1 cellular context compared by ENCODE assay signal in the genomic region with DNA sequence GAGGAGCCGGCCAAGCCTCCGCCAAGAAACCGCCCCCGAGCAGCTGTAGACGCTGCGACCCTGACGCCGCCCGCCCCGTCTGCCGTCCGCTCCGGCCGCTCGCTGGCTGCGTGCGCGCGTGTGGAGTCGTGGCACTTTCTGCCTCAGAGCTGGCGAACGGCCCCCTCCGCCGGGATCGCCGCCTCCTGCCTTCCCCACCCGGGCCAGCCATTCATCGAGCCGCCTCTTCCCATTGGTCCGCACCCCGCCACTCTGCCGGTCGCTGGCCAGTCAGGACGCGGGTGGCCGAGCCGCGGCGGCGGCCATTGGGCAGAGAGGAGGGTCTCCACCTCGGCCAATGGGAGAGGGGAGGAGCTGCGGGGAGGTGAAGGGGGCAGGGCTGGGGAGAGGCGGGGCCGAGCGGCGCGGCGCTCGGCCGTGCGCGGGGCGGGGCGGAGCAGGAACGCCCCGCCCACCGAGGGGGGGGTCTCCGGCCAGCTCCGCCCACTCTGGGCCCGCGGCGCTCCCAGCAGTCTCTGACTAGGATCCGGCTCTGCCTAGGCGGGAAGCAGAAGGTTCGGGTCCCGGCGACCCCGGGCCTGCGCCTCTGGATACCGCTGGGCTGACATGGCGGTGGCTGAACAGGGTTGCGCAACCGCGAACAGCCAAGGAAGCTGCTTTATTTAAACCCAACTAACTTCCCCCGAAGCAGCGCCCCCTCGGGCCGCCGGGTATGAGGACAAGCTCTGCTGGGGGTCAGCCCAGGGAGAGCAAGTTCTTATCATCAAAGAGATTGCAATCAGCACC.
A peak's percentile ranks its signal among the peaks of the same experiment; 100 is the strongest.
TF ChIP-seq lines count a peak whose summit lies in the region.

Gene RRBP1 (minus strand): TSS at position 140 of the 786 bp plus-strand sequence. CDS start 21,735 bp downstream, outside the sequence.

TF ChIP-seq in HepG2, 621 proteins besides CTCF, POLR2A, EP300 and RAD21 (continued from another document and continues in another):
- TF ChIP-seq GRHL1 (CRISPR knock-in tag; conservative IDR thresholded peaks at IDR 0.05) (no peak), CBFB (CRISPR knock-in tag; IDR thresholded peaks at IDR 0.05) (peak; percentile 75), NFATC3 (CRISPR knock-in tag; IDR thresholded peaks at IDR 0.05) (peak; percentile 88; the same call in 1 of the 2 replicates), TEAD2 (CRISPR knock-in tag; IDR thresholded peaks at IDR 0.05) (peak; percentile 58; the same call in 1 of the 2 replicates), ZFP36L2 (CRISPR knock-in tag; IDR thresholded peaks at IDR 0.05) (peak; percentile 89; the same call in 1 of the 2 replicates), HDAC1 (CRISPR knock-in tag; IDR thresholded peaks at IDR 0.05) (peak; percentile 92), NBN (conservative IDR thresholded peaks at IDR 0.05) (no peak), ZNF776 (CRISPR knock-in tag; IDR thresholded peaks at IDR 0.05) (peak; percentile 84), MED8 (CRISPR knock-in tag; IDR thresholded peaks at IDR 0.05; ENCODE audit: insufficient replicate concordance) (peak; percentile 86), ZNF839 (CRISPR knock-in tag; IDR thresholded peaks at IDR 0.05; ENCODE audit: borderline replicate concordance) (no peak), ATF7 (IDR thresholded peaks at IDR 0.05) (no peak), ATF7 (CRISPR knock-in tag; IDR thresholded peaks at IDR 0.05) (no peak), ZNF160 (CRISPR knock-in tag; IDR thresholded peaks at IDR 0.05) (peak; percentile 93; the same call in 1 of the 2 replicates), CHD4 (IDR thresholded peaks at IDR 0.05; ENCODE audit: borderline replicate concordance, low read length) (no peak), POLR2AphosphoS5 (IDR thresholded peaks at IDR 0.05; ENCODE audit: low read depth, low read length) (peak; percentile 98), SMARCE1 (IDR thresholded peaks at IDR 0.05; ENCODE audit: borderline replicate concordance) (no peak), ZBTB3 (CRISPR knock-in tag; IDR thresholded peaks at IDR 0.05; ENCODE audit: borderline replicate concordance, low read depth) (no peak), ZNF484 (CRISPR knock-in tag; IDR thresholded peaks at IDR 0.05; ENCODE audit: borderline replicate concordance, low read depth) (peak; percentile 56; the same call in 1 of the 2 replicates), ZNF564 (CRISPR knock-in tag; IDR thresholded peaks at IDR 0.05) (peak; percentile 89), GPN1 (CRISPR knock-in tag; IDR thresholded peaks at IDR 0.05; ENCODE audit: borderline replicate concordance) (peak; percentile 94), PBX3 (CRISPR knock-in tag; IDR thresholded peaks at IDR 0.05; ENCODE audit: borderline replicate concordance) (peak; percentile 97), ZNF232 (CRISPR knock-in tag; IDR thresholded peaks at IDR 0.05; ENCODE audit: borderline replicate concordance) (peak; percentile 89), NCOA5 (CRISPR knock-in tag; IDR thresholded peaks at IDR 0.05) (no peak), ZBTB21 (CRISPR knock-in tag; IDR thresholded peaks at IDR 0.05) (peak; percentile 65), ZC3H4 (CRISPR knock-in tag; IDR thresholded peaks at IDR 0.05; ENCODE audit: borderline replicate concordance) (peak; percentile 78; the same call in 1 of the 2 replicates), SMAD9 (CRISPR knock-in tag; IDR thresholded peaks at IDR 0.05) (0 out of 2 replicates have a peak, but pooled peaks have one; percentile 30), ZNF337 (CRISPR knock-in tag; IDR thresholded peaks at IDR 0.05; ENCODE audit: borderline replicate concordance, low read depth) (peak; percentile 96; the same call in 1 of the 2 replicates), KDM6A (CRISPR knock-in tag; IDR thresholded peaks at IDR 0.05; ENCODE audit: low read depth) (no peak), ZNF780A (CRISPR knock-in tag; IDR thresholded peaks at IDR 0.05) (no peak), PAXIP1 (CRISPR knock-in tag; conservative IDR thresholded peaks at IDR 0.05) (peak; percentile 81), KLF11 (CRISPR knock-in tag; IDR thresholded peaks at IDR 0.05) (peak; percentile 21; the same call in 1 of the 2 replicates), PRMT3 (CRISPR knock-in tag; IDR thresholded peaks at IDR 0.05; ENCODE audit: borderline replicate concordance, low read depth) (no peak), SRF (IDR thresholded peaks at IDR 0.05; ENCODE audit: low read depth, low read length) (no peak), RXRB (CRISPR knock-in tag; IDR thresholded peaks at IDR 0.05; ENCODE audit: borderline replicate concordance) (peak; percentile 90), PHF20 (CRISPR knock-in tag; IDR thresholded peaks at IDR 0.05) (peak; percentile 64), ZNF598 (CRISPR knock-in tag; IDR thresholded peaks at IDR 0.05; ENCODE audit: borderline replicate concordance) (peak; percentile 57; the same call in 1 of the 2 replicates), MAFG (CRISPR knock-in tag; IDR thresholded peaks at IDR 0.05) (no peak), ZBTB7A (CRISPR knock-in tag; IDR thresholded peaks at IDR 0.05) (peak; percentile 97), ZNF326 (CRISPR knock-in tag; IDR thresholded peaks at IDR 0.05; ENCODE audit: borderline replicate concordance) (0 out of 2 replicates have a peak, but pooled peaks have one; percentile 59), ZNF451 (CRISPR knock-in tag; IDR thresholded peaks at IDR 0.05) (peak; percentile 79; the same call in 1 of the 2 replicates), UBTF (CRISPR knock-in tag; IDR thresholded peaks at IDR 0.05) (peak; percentile 95), ZNF101 (CRISPR knock-in tag; IDR thresholded peaks at IDR 0.05; ENCODE audit: borderline replicate concordance, low read depth) (no peak), REL (CRISPR knock-in tag; conservative IDR thresholded peaks at IDR 0.05) (peak; percentile 71)
- TF ChIP-seq, protein P1, sequence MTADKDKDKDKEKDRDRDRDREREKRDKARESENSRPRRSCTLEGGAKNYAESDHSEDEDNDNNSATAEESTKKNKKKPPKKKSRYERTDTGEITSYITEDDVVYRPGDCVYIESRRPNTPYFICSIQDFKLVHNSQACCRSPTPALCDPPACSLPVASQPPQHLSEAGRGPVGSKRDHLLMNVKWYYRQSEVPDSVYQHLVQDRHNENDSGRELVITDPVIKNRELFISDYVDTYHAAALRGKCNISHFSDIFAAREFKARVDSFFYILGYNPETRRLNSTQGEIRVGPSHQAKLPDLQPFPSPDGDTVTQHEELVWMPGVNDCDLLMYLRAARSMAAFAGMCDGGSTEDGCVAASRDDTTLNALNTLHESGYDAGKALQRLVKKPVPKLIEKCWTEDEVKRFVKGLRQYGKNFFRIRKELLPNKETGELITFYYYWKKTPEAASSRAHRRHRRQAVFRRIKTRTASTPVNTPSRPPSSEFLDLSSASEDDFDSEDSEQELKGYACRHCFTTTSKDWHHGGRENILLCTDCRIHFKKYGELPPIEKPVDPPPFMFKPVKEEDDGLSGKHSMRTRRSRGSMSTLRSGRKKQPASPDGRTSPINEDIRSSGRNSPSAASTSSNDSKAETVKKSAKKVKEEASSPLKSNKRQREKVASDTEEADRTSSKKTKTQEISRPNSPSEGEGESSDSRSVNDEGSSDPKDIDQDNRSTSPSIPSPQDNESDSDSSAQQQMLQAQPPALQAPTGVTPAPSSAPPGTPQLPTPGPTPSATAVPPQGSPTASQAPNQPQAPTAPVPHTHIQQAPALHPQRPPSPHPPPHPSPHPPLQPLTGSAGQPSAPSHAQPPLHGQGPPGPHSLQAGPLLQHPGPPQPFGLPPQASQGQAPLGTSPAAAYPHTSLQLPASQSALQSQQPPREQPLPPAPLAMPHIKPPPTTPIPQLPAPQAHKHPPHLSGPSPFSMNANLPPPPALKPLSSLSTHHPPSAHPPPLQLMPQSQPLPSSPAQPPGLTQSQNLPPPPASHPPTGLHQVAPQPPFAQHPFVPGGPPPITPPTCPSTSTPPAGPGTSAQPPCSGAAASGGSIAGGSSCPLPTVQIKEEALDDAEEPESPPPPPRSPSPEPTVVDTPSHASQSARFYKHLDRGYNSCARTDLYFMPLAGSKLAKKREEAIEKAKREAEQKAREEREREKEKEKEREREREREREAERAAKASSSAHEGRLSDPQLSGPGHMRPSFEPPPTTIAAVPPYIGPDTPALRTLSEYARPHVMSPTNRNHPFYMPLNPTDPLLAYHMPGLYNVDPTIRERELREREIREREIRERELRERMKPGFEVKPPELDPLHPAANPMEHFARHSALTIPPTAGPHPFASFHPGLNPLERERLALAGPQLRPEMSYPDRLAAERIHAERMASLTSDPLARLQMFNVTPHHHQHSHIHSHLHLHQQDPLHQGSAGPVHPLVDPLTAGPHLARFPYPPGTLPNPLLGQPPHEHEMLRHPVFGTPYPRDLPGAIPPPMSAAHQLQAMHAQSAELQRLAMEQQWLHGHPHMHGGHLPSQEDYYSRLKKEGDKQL (CRISPR knock-in tag; IDR thresholded peaks at IDR 0.05; ENCODE audit: low read depth) = peak; percentile 74
- TF ChIP-seq, protein P2, sequence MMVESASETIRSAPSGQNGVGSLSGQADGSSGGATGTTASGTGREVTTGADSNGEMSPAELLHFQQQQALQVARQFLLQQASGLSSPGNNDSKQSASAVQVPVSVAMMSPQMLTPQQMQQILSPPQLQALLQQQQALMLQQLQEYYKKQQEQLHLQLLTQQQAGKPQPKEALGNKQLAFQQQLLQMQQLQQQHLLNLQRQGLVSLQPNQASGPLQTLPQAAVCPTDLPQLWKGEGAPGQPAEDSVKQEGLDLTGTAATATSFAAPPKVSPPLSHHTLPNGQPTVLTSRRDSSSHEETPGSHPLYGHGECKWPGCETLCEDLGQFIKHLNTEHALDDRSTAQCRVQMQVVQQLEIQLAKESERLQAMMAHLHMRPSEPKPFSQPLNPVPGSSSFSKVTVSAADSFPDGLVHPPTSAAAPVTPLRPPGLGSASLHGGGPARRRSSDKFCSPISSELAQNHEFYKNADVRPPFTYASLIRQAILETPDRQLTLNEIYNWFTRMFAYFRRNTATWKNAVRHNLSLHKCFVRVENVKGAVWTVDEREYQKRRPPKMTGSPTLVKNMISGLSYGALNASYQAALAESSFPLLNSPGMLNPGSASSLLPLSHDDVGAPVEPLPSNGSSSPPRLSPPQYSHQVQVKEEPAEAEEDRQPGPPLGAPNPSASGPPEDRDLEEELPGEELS (CRISPR knock-in tag; IDR thresholded peaks at IDR 0.05) = peak; percentile 84
